Comparison of ENCODE assay signal across 22 cellular contexts in genomic region chr1:175690926-175691325, GRCh38. TPM values are rescaled to one million over a fixed set of nuclear protein-coding genes. Genes with fewer than 3 reads are reported as not detected.
DNase-seq lines count a peak whose midpoint lies in the region; ATAC-seq, FAIRE-seq and TF ChIP-seq lines count a peak whose summit lies in the region.
"Had no signal": no experiment of that assay in that cellular context is flagged by ENCODE, and none has a peak within 500 bp of the region (broad histone marks: within the 10 kb centered on the region; RNA-seq: fewer than 3 reads in every experiment).

No MANE protein-coding gene starts in this region.

- no peaks in the 10 kb centered on the region for H3K4me1 ChIP-seq in A549
- H3K4me1 ChIP-seq in HCT116 (ENCODE audit: control insufficient read depth in 1 of 2, insufficient read depth in 2 of 2, low read length in 2 of 2), result no peaks in the 10 kb centered on the region
- no peaks in the 10 kb centered on the region for H3K4me1 ChIP-seq in H9 (ENCODE audit: insufficient read depth, low read length)
- H3K4me1 ChIP-seq: Caco-2 had no signal

- no peak overlapping the region for H3K27ac ChIP-seq in A549
- H3K27ac ChIP-seq in HCT116 (ENCODE audit: low read depth, low read length), result no peak overlapping the region
- no peak overlapping the region for H3K27ac ChIP-seq in H9 (ENCODE audit: insufficient read length, low read depth, low read length)
- H3K27ac ChIP-seq: BLaER1, C4-2B had no signal

- H2BK5ac ChIP-seq in H9 (ENCODE audit: insufficient read length, low read length), result no peak overlapping the region

- no peak overlapping the region for H4K5ac ChIP-seq in H9 (ENCODE audit: insufficient read length, low read depth, low read length)

- intact Hi-C loops in HCT116 (cut with micrococcal nuclease), result no loop called here

- H4K8ac ChIP-seq in H9 (replicated peaks; ENCODE audit: insufficient read length, low read depth, low read length), result no peak overlapping the region

- H3K27me3 ChIP-seq in HCT116 (ENCODE audit: insufficient read depth, low read length) (peaks cover 57% of the 10 kb centered on the region), H9 (ENCODE audit: insufficient read depth, low read length) (no peaks in the 10 kb centered on the region)
- H3K27me3 ChIP-seq: BLaER1 had no signal

- in situ Hi-C loops in G401 (cut with HindIII; ENCODE audit: low sequenced_read_pairs), result no loop called here

- ATAC-seq in A549, result no peak
- no peak for ATAC-seq in HCT116
- no peak for ATAC-seq in GM19351 (IDR thresholded peaks at IDR 0.05; ENCODE audit: unreplicated experiment)
- ATAC-seq: CD8-positive, alpha-beta T cell had no signal

- H3K79me1 ChIP-seq in H9 (ENCODE audit: insufficient read depth, low read depth, low read length, poor library complexity, severe bottlenecking), result no peaks in the 10 kb centered on the region

- no peak overlapping the region for H3K4ac ChIP-seq in H9 (ENCODE audit: low read depth, low read length)

- no TSS peak for BruUV-seq in HCT116 (replicated peaks; lab: Mats Ljungman, UMichigan)

- TF ChIP-seq CTCF in A549 (IDR thresholded peaks at IDR 0.05) (no peak), HCT116 (IDR thresholded peaks at IDR 0.05 in 2 of 3, conservative IDR thresholded peaks at IDR 0.05 in 1 of 3; ENCODE audit: borderline replicate concordance in 1 of 3, insufficient read depth in 1 of 3, low read depth in 2 of 3, low read length in 2 of 3) (no peak), H9 (conservative IDR thresholded peaks at IDR 0.05) (no peak)

- H3K36me3 ChIP-seq in HCT116 (ENCODE audit: control insufficient read depth in 1 of 2, insufficient read depth in 2 of 2, low read length in 2 of 2), result no peaks in the 10 kb centered on the region
- H3K36me3 ChIP-seq: BLaER1 had no signal

- H3K9me3 Mint-ChIP-seq in H9, result no peaks in the 10 kb centered on the region
- H3K9me3 Mint-ChIP-seq: CD8-positive, alpha-beta T cell had no signal

- H3T11ph ChIP-seq in H9 (ENCODE audit: low read length), result no peak overlapping the region

- H3K4me3 ChIP-seq in A549 (no peak overlapping the region), HCT116 (replicated peaks in 1 of 2; ENCODE audit: low read depth in 1 of 2, low read length in 2 of 2) (no peak overlapping the region)
- H3K4me3 ChIP-seq: BLaER1 had no signal

- CTCF ChIA-PET in A549 (lab: Yijun Ruan, JAX) (interaction anchor here (0.9 kb wide), 1 partner anchor 67 kb away, joined by 3 read pairs; no protein-coding TSS in a partner anchor), HCT116 (lab: Charles Lee) (no interaction called here)

- no peak overlapping the region for H3K23ac ChIP-seq in H9 (ENCODE audit: insufficient read length, low read depth, low read length)

- RAD21 ChIA-PET in HCT116 (lab: Charles Lee; ENCODE audit: low non-redundant PET in 1 of 2, low total read pairs in 2 of 2, uncharacterized antibody in 2 of 2, unreplicated experiment in 2 of 2), result no interaction called here

- H2BK20ac ChIP-seq in H9 (ENCODE audit: low read depth, low read length, poor library complexity, severe bottlenecking), result no peak overlapping the region

- no peak overlapping the region for H3K27ac Mint-ChIP-seq in H9
- H3K27ac Mint-ChIP-seq: B cell; CD4-positive, CD25-positive, alpha-beta regulatory T cell; CD8-positive, alpha-beta T cell had no signal

- FAIRE-seq in A549 (lab: Jason Lieb, UNC), result no peak
- FAIRE-seq: GM12892, H1 had no signal

- H3K4me3 Mint-ChIP-seq in H9, result no peak overlapping the region
- H3K4me3 Mint-ChIP-seq: B cell; CD8-positive, alpha-beta T cell had no signal

- H2BK120ac ChIP-seq in H9 (ENCODE audit: low read depth, low read length, poor library complexity, severe bottlenecking), result no peak overlapping the region

- no peak overlapping the region for H2BK15ac ChIP-seq in H9 (ENCODE audit: low read depth, low read length)

- no peaks in the 10 kb centered on the region for H3K9me2 ChIP-seq in HCT116 (ENCODE audit: insufficient read depth)

- POLR2A ChIA-PET in A549 (lab: Yijun Ruan, JAX) (no interaction called here), HCT116 (lab: Charles Lee) (no interaction called here)

- no peaks in the 10 kb centered on the region for H3K23me2 ChIP-seq in H9 (ENCODE audit: insufficient read length, low read depth, low read length, poor library complexity, severe bottlenecking)

- DNase-seq in A549 (ENCODE audit: low read depth in 1 of 2, low spot score in 1 of 2), result no peak
- DNase-seq in HCT116 (ENCODE audit: low read depth, low spot score), result no peak
- peak; percentile 10 for DNase-seq in dermis blood vessel endothelial cell
- no peak for DNase-seq in G401 (ENCODE audit: low spot score)
- DNase-seq in H9, result no peak
- DNase-seq in AG20443 (ENCODE audit: low spot score), result no peak
- DNase-seq: 8988T; Caco-2; CD4-positive, CD25-positive, alpha-beta regulatory T cell; CD8-positive, alpha-beta T cell; DMS79; EL; GF-D8; H7 had no signal

- H4K20me1 ChIP-seq in HCT116 (ENCODE audit: insufficient read depth) (no peaks in the 10 kb centered on the region), H9 (ENCODE audit: control insufficient read depth, insufficient read depth, insufficient read length) (no peaks in the 10 kb centered on the region)
- H4K20me1 ChIP-seq: BLaER1 had no signal

- H3K4me2 ChIP-seq in A549 (no peak overlapping the region), HCT116 (ENCODE audit: low read length) (no peak overlapping the region), H9 (ENCODE audit: insufficient read depth, insufficient read length, low read length) (no peak overlapping the region)
- H3K4me2 ChIP-seq: BLaER1 had no signal

- H3K18ac ChIP-seq in H9 (ENCODE audit: insufficient read length, low read depth, low read length), result no peak overlapping the region

- peaks cover 26% of the 10 kb centered on the region for H3K27me3 Mint-ChIP-seq in H9 (ENCODE audit: low read depth)
- H3K27me3 Mint-ChIP-seq: CD4-positive, CD25-positive, alpha-beta regulatory T cell had no signal

- WGBS in A549 (ENCODE audit: missing lambda C conversion rate), result 2% methylated on average over 2 of the region's 2 CpGs
- WGBS in H9 (ENCODE audit: extremely low coverage, insufficient read length, low lambda C conversion rate), result 100% methylated on average over 1 of the region's 2 CpGs

- no peak overlapping the region for H4K91ac ChIP-seq in H9 (ENCODE audit: insufficient read length, low read depth, low read length)

- H3K9ac ChIP-seq in HCT116 (ENCODE audit: low read length), result no peak overlapping the region
- no peak overlapping the region for H3K9ac ChIP-seq in H9 (ENCODE audit: extremely low read depth, insufficient read length, low read length)
- H3K9ac ChIP-seq: BLaER1 had no signal

- no peak overlapping the region for H3K14ac ChIP-seq in H9 (ENCODE audit: insufficient read depth, low read length)

- no peaks in the 10 kb centered on the region for H3K36me3 Mint-ChIP-seq in H9 (ENCODE audit: insufficient read depth in 1 of 3, low read depth in 3 of 3)
- H3K36me3 Mint-ChIP-seq: CD4-positive, CD25-positive, alpha-beta regulatory T cell; CD8-positive, alpha-beta T cell had no signal

- H3K79me2 ChIP-seq in HCT116 (ENCODE audit: insufficient read depth, low read length) (no peaks in the 10 kb centered on the region), H9 (ENCODE audit: insufficient read depth, low read length) (no peaks in the 10 kb centered on the region)

- H3K56ac ChIP-seq in H9 (ENCODE audit: insufficient read length, low read depth, low read length), result no peak overlapping the region

- H2BK12ac ChIP-seq in H9 (ENCODE audit: insufficient read length, low read depth, low read length), result no peak overlapping the region

- H2AK5ac ChIP-seq in H9 (ENCODE audit: insufficient read length, low read length), result no peak overlapping the region

- no peak overlapping the region for H2AFZ ChIP-seq in HCT116 (ENCODE audit: low read depth, low read length, poor library complexity, severe bottlenecking)
- no peak overlapping the region for H2AFZ ChIP-seq in H9 (ENCODE audit: low read length)

- no peaks in the 10 kb centered on the region for H3K4me1 Mint-ChIP-seq in H9
- H3K4me1 Mint-ChIP-seq: CD4-positive, CD25-positive, alpha-beta regulatory T cell had no signal

- TF ChIP-seq RAD21 in A549 (conservative IDR thresholded peaks at IDR 0.05 in 1 of 2, IDR thresholded peaks at IDR 0.05 in 1 of 2) (no peak), HCT116 (IDR thresholded peaks at IDR 0.05; ENCODE audit: low read depth) (no peak)

- H3K9me3 ChIP-seq in A549 (no peaks in the 10 kb centered on the region), HCT116 (ENCODE audit: control insufficient read depth in 1 of 2, insufficient read depth in 1 of 2, low read depth in 1 of 2, low read length in 2 of 2) (no peaks in the 10 kb centered on the region), H9 (ENCODE audit: control insufficient read depth, low read depth, low read length) (no peaks in the 10 kb centered on the region)
- H3K9me3 ChIP-seq: BLaER1, Caco-2 had no signal

- TF ChIP-seq POLR2A in A549 (IDR thresholded peaks at IDR 0.05; ENCODE audit: low read length) (no peak), HCT116 (IDR thresholded peaks at IDR 0.05; ENCODE audit: borderline replicate concordance, extremely low read depth, insufficient read depth, insufficient read length) (no peak)

- TF ChIP-seq EP300 in A549 (IDR thresholded peaks at IDR 0.05), result no peak

TF ChIP-seq in HCT116, 20 proteins besides CTCF, POLR2A, EP300 and RAD21 (continues in another document):
- no peak for TF ChIP-seq EZH2 (IDR thresholded peaks at IDR 0.05)

RNA-seq across cellular contexts. Expression of gene TNR, which starts 52.5 kb away (rescaled TPM):
- polyA plus RNA-seq in A549 (2011; rRNA removed) (under 0.01 TPM in 1 of 2 replicates, not detected in the other), A549 (2017; fragmentation: RNase III; extraction: RNeasy Plus Mini Kit Qiagen cat#74134 plus additional on column Dnase treatment) (not detected in 3 replicates)
- polyA plus RNA-seq in A549 (2012; cell fraction: cytosol; rRNA removed), result not detected in 2 replicates
- polyA plus RNA-seq in A549 (2012; cell fraction: nucleus; rRNA removed), result not detected in 2 replicates
- not detected in 2 replicates for polyA minus RNA-seq in A549 (2011; rRNA and poly(A)+ RNA removed)
- total RNA-seq in HCT116 (2021; ENCODE audit: unreplicated experiment) (not detected), dermis blood vessel endothelial cell (0.09 TPM in 1 of 2 replicates, not detected in the other), H9 (2021) (0.02 TPM in 1 of 2 replicates, not detected in the other)
- not detected in 2 replicates for polyA plus RNA-seq in HCT116 (2012)
- 0.05 TPM for polyA plus RNA-seq in PFSK-1 (2012; ENCODE audit: insufficient read length, low read depth)
- not detected in 2 replicates for total RNA-seq in G401 (2014; rRNA removed; shearing (Covaris generic))
- total RNA-seq: A673; Caco-2; CD4-positive, CD25-positive, alpha-beta regulatory T cell; CD8-positive, alpha-beta T cell; H1; H7 had no signal
- polyA plus RNA-seq: CD4-positive, CD25-positive, alpha-beta regulatory T cell had no signal

Comparison
In these comparisons a context has a peak if more than half of its experiments do, and no peak if none do; other contexts are left out.
1. Of the 6 proteins assayed by ChIP-seq in both A549 and HCT116: peak only in A549: none; only in HCT116: none; in both: REST; in neither: 5.